Comparison of ENCODE assay signal across 7 cellular contexts in the genomic region with DNA sequence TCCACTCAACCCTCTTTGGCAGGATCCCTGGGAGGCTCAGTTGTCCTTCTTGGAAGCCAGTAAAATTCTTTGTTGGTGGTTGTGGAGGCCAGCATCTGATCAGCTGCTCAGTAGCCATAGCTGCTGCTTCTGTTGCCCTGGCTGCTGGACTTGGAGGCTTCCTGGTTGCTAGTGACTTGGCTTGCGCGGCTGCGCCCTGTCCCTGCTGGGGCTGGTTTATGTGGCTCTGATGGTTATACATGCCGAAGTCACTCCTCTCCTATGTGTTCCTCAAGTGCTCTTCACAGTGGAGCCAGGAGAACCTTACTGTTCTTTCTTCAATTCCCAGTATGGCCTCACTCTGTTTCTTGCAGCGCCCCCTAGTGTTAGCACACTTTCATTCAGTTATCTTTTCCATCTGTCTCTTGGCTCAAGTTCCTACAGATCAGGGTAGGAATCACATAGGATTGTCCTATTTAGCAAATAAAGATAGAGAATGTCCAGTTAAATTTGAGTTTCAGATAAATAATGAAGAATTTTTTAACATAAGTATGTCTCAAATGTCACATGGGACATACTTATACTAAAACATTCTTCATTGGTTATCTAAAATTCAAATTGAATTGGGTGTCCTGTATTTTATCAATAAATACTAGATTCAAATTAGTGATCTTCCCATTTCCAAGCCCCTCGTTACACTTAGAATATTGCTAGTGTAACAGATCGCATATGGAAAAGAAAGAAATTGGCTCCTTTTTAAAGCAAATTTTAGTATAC.
DNase-seq lines count a peak whose midpoint lies in the region; ATAC-seq and TF ChIP-seq lines count a peak whose summit lies in the region.

No MANE protein-coding gene starts in this region.

- no peaks in the 10 kb centered on the region for H3K9me3 ChIP-seq in psoas muscle

- DNase-seq in G401 (ENCODE audit: low spot score) (peak; percentile 18), NCI-H146 (lab: John Stamatoyannopoulos, UW) (peak; percentile 67), fibroblast of pulmonary artery (ENCODE audit: low read depth) (no peak), psoas muscle (peak in 1 of 2 donors; percentile 20)
- DNase-seq in activated CD4-positive, alpha-beta T cell treated with anti-CD3 and anti-CD28 coated beads, Interleukin-2, amount 50 U/mL, for 48 hours, result peak; percentile 42 to 54

- H3K27me3 ChIP-seq in psoas muscle (ENCODE audit: insufficient read depth in 3 of 3, low read length in 2 of 3), result no peaks in the 10 kb centered on the region

- in situ Hi-C loops in G401 (cut with HindIII; ENCODE audit: low sequenced_read_pairs), result no loop called here

- 83 to 85% (median 84%) methylated on average over 7 of the region's 7 CpGs for WGBS in psoas muscle, 3 donors

- ATAC-seq in GM21786 (IDR thresholded peaks at IDR 0.05; ENCODE audit: unreplicated experiment) (peak; percentile 67), psoas muscle (peak; percentile 72 to 85 (median 80)), HG02588 (IDR thresholded peaks at IDR 0.05; ENCODE audit: unreplicated experiment) (no peak)

- no peak overlapping the region for H3K27ac ChIP-seq in psoas muscle

- TF ChIP-seq CTCF in fibroblast of pulmonary artery (IDR thresholded peaks at IDR 0.05; ENCODE audit: low read length, missing control alignments) (peak; percentile 34), psoas muscle (IDR thresholded peaks at IDR 0.05) (peak; percentile 75)

- intact Hi-C loops in psoas muscle (cut with DNase I), result loop anchor here (2.0 to 5.0 kb wide), 2 partner anchors 177 to 179 kb away; a partner anchor contains a TSS

- no peak overlapping the region for H3K4me3 ChIP-seq in fibroblast of pulmonary artery (replicated peaks; ENCODE audit: low read depth, low read length)
- no peak overlapping the region for H3K4me3 ChIP-seq in psoas muscle

- H3K4me1 ChIP-seq in psoas muscle, result peaks cover 7% of the 10 kb centered on the region

- no peaks in the 10 kb centered on the region for H3K36me3 ChIP-seq in psoas muscle (ENCODE audit: insufficient read depth in 1 of 2, low read depth in 1 of 2)
